ENCODE assay signal across 22 cellular contexts in genomic region chr13:34411881-34412280, GRCh38.
A peak's percentile ranks its signal among the peaks of the same experiment; 100 is the strongest.
DNase-seq lines count a peak whose midpoint lies in the region; ATAC-seq, FAIRE-seq and TF ChIP-seq lines count a peak whose summit lies in the region.
"Had no signal": no experiment of that assay in that cellular context is flagged by ENCODE, and none has a peak within 500 bp of the region (broad histone marks: within the 10 kb centered on the region; RNA-seq: fewer than 3 reads in every experiment).

No MANE protein-coding gene starts in this region.

- 77% methylated on average over 4 of the region's 4 CpGs for WGBS in SK-N-SH (ENCODE audit: low lambda C conversion rate)

- H3K79me2 ChIP-seq in SK-N-SH (ENCODE audit: insufficient read depth), result no peaks in the 10 kb centered on the region

- H3K36me3 Mint-ChIP-seq in HFFc6 (ENCODE audit: low read depth), result no peaks in the 10 kb centered on the region
- H3K36me3 Mint-ChIP-seq: CD4-positive, CD25-positive, alpha-beta regulatory T cell; CD8-positive, alpha-beta memory T cell had no signal

- no peak overlapping the region for H3K27ac Mint-ChIP-seq in HFFc6
- H3K27ac Mint-ChIP-seq: CD4-positive, CD25-positive, alpha-beta regulatory T cell; CD8-positive, alpha-beta memory T cell had no signal

- no peaks in the 10 kb centered on the region for H4K20me1 ChIP-seq in SK-N-SH (ENCODE audit: insufficient read depth)

- H3K9me3 Mint-ChIP-seq in HFFc6, result no peaks in the 10 kb centered on the region

- no peaks in the 10 kb centered on the region; the same call in none of the 2 replicates for H3K27me3 Mint-ChIP-seq in HFFc6 (ENCODE audit: insufficient read depth)
- H3K27me3 Mint-ChIP-seq: CD4-positive, CD25-positive, alpha-beta regulatory T cell; CD8-positive, alpha-beta memory T cell had no signal

- no peak for TF ChIP-seq RAD21 in SK-N-SH (IDR thresholded peaks at IDR 0.05; ENCODE audit: low read length)

- POLR2A ChIA-PET in SK-N-SH (lab: Yijun Ruan, JAX), result no interaction called here

- H2AFZ ChIP-seq in SK-N-SH (ENCODE audit: low read depth), result no peak overlapping the region
- H2AFZ ChIP-seq: GM23248 had no signal

- H3K4me1 ChIP-seq in SK-N-SH (ENCODE audit: control insufficient read depth in 1 of 2, insufficient read depth in 2 of 2, low read depth in 1 of 2, low read length in 1 of 2), result peaks cover 11 to 16% of the 10 kb centered on the region in 2 experiments
- H3K4me1 ChIP-seq: HAP-1 had no signal

- no peak overlapping the region for H3K4me3 Mint-ChIP-seq in HFFc6
- H3K4me3 Mint-ChIP-seq: CD4-positive, CD25-positive, alpha-beta regulatory T cell; CD8-positive, alpha-beta memory T cell had no signal

- peaks cover 17% of the 10 kb centered on the region for H3F3A ChIP-seq in SK-N-SH (replicated peaks; ENCODE audit: insufficient read depth)

- FAIRE-seq in islet of Langerhans (lab: Jason Lieb, UNC) (peak; percentile 89), frontal cortex (lab: Jason Lieb, UNC) (no peak)
- FAIRE-seq: G401.6, GM12891, GM19239 had no signal

- no peaks in the 10 kb centered on the region for H3K9me3 ChIP-seq in SK-N-SH
- H3K9me3 ChIP-seq: BE2C, HAP-1 had no signal

- H3K27me3 ChIP-seq in SK-N-SH (ENCODE audit: insufficient read depth), result no peaks in the 10 kb centered on the region
- H3K27me3 ChIP-seq: BE2C had no signal

- TF ChIP-seq CTCF in HFFc6 (IDR thresholded peaks at IDR 0.05) (no peak), SK-N-SH (IDR thresholded peaks at IDR 0.05) (no peak)

- no peak for TF ChIP-seq EP300 in SK-N-SH (IDR thresholded peaks at IDR 0.05; ENCODE audit: borderline replicate concordance in 1 of 2, low read depth in 1 of 2, low read length in 1 of 2)

- H3K9ac ChIP-seq in SK-N-SH, result no peak overlapping the region
- H3K9ac ChIP-seq: GM23248 had no signal

- peaks cover 46% of the 10 kb centered on the region for H3K4me1 Mint-ChIP-seq in HFFc6 (ENCODE audit: low read depth)
- H3K4me1 Mint-ChIP-seq: CD4-positive, CD25-positive, alpha-beta regulatory T cell; CD8-positive, alpha-beta memory T cell had no signal

- H3K4me2 ChIP-seq in SK-N-SH, result peak overlapping the region; percentile 53; the same call in 1 of the 2 replicates

- H3K9me2 ChIP-seq in SK-N-SH, result no peaks in the 10 kb centered on the region

- ATAC-seq in HG02759 (IDR thresholded peaks at IDR 0.05; ENCODE audit: unreplicated experiment), result no peak

- peak overlapping the region; percentile 71 to 78 for H3K27ac ChIP-seq in SK-N-SH (ENCODE audit: low read depth in 2 of 2, low read length in 1 of 2)
- H3K27ac ChIP-seq: GM23248 had no signal

- DNase-seq in DMS53 (lab: John Stamatoyannopoulos, UW) (peak; percentile 63), HFFc6 (peak; percentile 25), SK-N-SH (no peak), frontal cortex (ENCODE audit: low spot score in 2 of 2) (no peak), germinal center (ENCODE audit: low spot score) (no peak)
- DNase-seq in activated CD4-positive, alpha-beta T cell treated with anti-CD3 and anti-CD28 coated beads for 1 hour, result no peak
- DNase-seq: ACHN; C1 segment of cervical spinal cord; CD4-positive, CD25-positive, alpha-beta regulatory T cell; CD8-positive, alpha-beta memory T cell; COR-L47; DMS 273 treated with DMSO at 0.1 percent for 48 hours; DND-41; GM23248; KG1 had no signal

- no peaks in the 10 kb centered on the region for H3K36me3 ChIP-seq in SK-N-SH (replicated peaks in 1 of 2; ENCODE audit: control insufficient read depth in 1 of 2, insufficient read depth in 2 of 2, low read length in 1 of 2)
- H3K36me3 ChIP-seq: BE2C, HAP-1 had no signal

- no peak overlapping the region for H3K4me3 ChIP-seq in SK-N-SH (ENCODE audit: low read depth in 2 of 2, low read length in 1 of 2)
- H3K4me3 ChIP-seq: GM23248, HAP-1 had no signal

- CTCF ChIA-PET in SK-N-SH (lab: Yijun Ruan, JAX), result no interaction called here

TF ChIP-seq in SK-N-SH, 30 proteins besides CTCF, POLR2A, EP300 and RAD21:
- TF ChIP-seq FOSL2 (IDR thresholded peaks at IDR 0.05; ENCODE audit: borderline replicate concordance, low read depth), result no peak
- no peak for TF ChIP-seq USF2 (IDR thresholded peaks at IDR 0.05; ENCODE audit: borderline replicate concordance, low read depth, low read length)
- no peak for TF ChIP-seq ELF1 (IDR thresholded peaks at IDR 0.05)
- TF ChIP-seq FOXM1 (IDR thresholded peaks at IDR 0.05; ENCODE audit: low read depth), result no peak
- no peak for TF ChIP-seq POLR2AphosphoS5 (IDR thresholded peaks at IDR 0.05; ENCODE audit: low read depth, low read length)
- no peak for TF ChIP-seq RFX5 (IDR thresholded peaks at IDR 0.05; ENCODE audit: low read length)
- no peak for TF ChIP-seq REST (IDR thresholded peaks at IDR 0.05; ENCODE audit: low read depth, low read length)
- TF ChIP-seq EZH2phosphoT487 (IDR thresholded peaks at IDR 0.05; ENCODE audit: borderline replicate concordance, low read depth), result no peak
- no peak for TF ChIP-seq NFIC (IDR thresholded peaks at IDR 0.05; ENCODE audit: borderline replicate concordance)
- TF ChIP-seq GABPA (IDR thresholded peaks at IDR 0.05; ENCODE audit: low read depth), result no peak
- TF ChIP-seq TEAD4 (IDR thresholded peaks at IDR 0.05; ENCODE audit: borderline replicate concordance, insufficient read depth), result no peak
- TF ChIP-seq USF1 (IDR thresholded peaks at IDR 0.05; ENCODE audit: borderline replicate concordance, low read depth), result no peak
- TF ChIP-seq IRF3 (IDR thresholded peaks at IDR 0.05; ENCODE audit: low read depth, low read length), result no peak
- TF ChIP-seq MXI1 (IDR thresholded peaks at IDR 0.05; ENCODE audit: low read depth, low read length), result no peak
- TF ChIP-seq PBX3 (IDR thresholded peaks at IDR 0.05), result no peak

Comparison
In these comparisons a context has a peak if more than half of its experiments do, and no peak if none do; other contexts are left out.
1. DNase-seq: peak in DMS53 (single experiment) and HFFc6 (single experiment); none in SK-N-SH (single experiment), frontal cortex (0 of 2), activated CD4-positive, alpha-beta T cell treated with anti-CD3 and anti-CD28 coated beads for 1 hour (single experiment) and germinal center (single experiment).